ENCODE assay signal across 20 cellular contexts in genomic region chr18:62118324-62118723, GRCh38.
DNase-seq lines count a peak whose midpoint lies in the region; ATAC-seq and TF ChIP-seq lines count a peak whose summit lies in the region.
"Had no signal": no experiment of that assay in that cellular context is flagged by ENCODE, and none has a peak within 500 bp of the region (broad histone marks: within the 10 kb centered on the region; RNA-seq: fewer than 3 reads in every experiment).

No MANE protein-coding gene starts in this region.

- no peak for ATAC-seq in HG02840 (IDR thresholded peaks at IDR 0.05; ENCODE audit: low FRiP score, unreplicated experiment)
- ATAC-seq in left lobe of liver, result no peak
- ATAC-seq: activated CD8-positive, alpha-beta T cell treated with anti-CD3 and anti-CD28 coated beads, Interleukin-2, amount 10 ng/mL, durations not matched to agents 7 days and 5 days; activated naive CD4-positive, alpha-beta T cell treated with anti-CD3 and anti-CD28 coated beads, Interleukin-2, amount 50 U/mL, for 72 hours; gastrocnemius medialis; T-cell had no signal

- TF ChIP-seq CTCF in AG09319 (IDR thresholded peaks at IDR 0.05; ENCODE audit: low read depth, low read length) (no peak), HFFc6 (IDR thresholded peaks at IDR 0.05) (no peak)

- peaks cover 15% of the 10 kb centered on the region for H3K4me1 Mint-ChIP-seq in HFFc6 (ENCODE audit: low read depth)
- H3K4me1 Mint-ChIP-seq: central memory CD8-positive, alpha-beta T cell; T-cell had no signal

- no peaks in the 10 kb centered on the region for H3K27me3 Mint-ChIP-seq in HFFc6 (ENCODE audit: insufficient read depth)
- H3K27me3 Mint-ChIP-seq: central memory CD8-positive, alpha-beta T cell; T-cell had no signal

- H3K9me3 Mint-ChIP-seq in HFFc6, result peaks cover 11% of the 10 kb centered on the region
- H3K9me3 Mint-ChIP-seq: activated naive CD4-positive, alpha-beta T cell treated with anti-CD3 and anti-CD28 coated beads, Interleukin-2, amount 50 U/mL, for 72 hours; central memory CD8-positive, alpha-beta T cell; T-cell had no signal

- peaks cover 18% of the 10 kb centered on the region for H3K36me3 Mint-ChIP-seq in HFFc6 (ENCODE audit: low read depth)
- H3K36me3 Mint-ChIP-seq: activated naive CD4-positive, alpha-beta T cell treated with anti-CD3 and anti-CD28 coated beads, Interleukin-2, amount 50 U/mL, for 72 hours had no signal

- no peak overlapping the region for H3K27ac Mint-ChIP-seq in HFFc6
- H3K27ac Mint-ChIP-seq: activated CD8-positive, alpha-beta T cell treated with anti-CD3 and anti-CD28 coated beads, Interleukin-2, amount 10 ng/mL, durations not matched to agents 7 days and 5 days; activated naive CD4-positive, alpha-beta T cell treated with anti-CD3 and anti-CD28 coated beads, Interleukin-2, amount 50 U/mL, for 72 hours; T-cell had no signal

- DNase-seq in AG09319 (ENCODE audit: extremely low read depth, low read depth), result peak; percentile 50
- DNase-seq in HFFc6, result peak; percentile 45
- DNase-seq in brain pericyte (ENCODE audit: low read depth, low spot score), result peak; percentile 5
- DNase-seq in hepatic stellate cell (ENCODE audit: low spot score), result peak; percentile 12
- DNase-seq in pons (ENCODE audit: low spot score), result no peak
- no peak for DNase-seq in stimulated activated CD4-positive, alpha-beta T cell treated with anti-CD3 and anti-CD28 coated beads, Interleukin-4, amount 100 ng/mL, for 4 hours
- DNase-seq in left lobe of liver (ENCODE audit: low spot score), result no peak
- DNase-seq: activated CD8-positive, alpha-beta T cell treated with anti-CD3 and anti-CD28 coated beads, Interleukin-2, amount 10 ng/mL, durations not matched to agents 7 days and 5 days; activated T-cell treated with anti-CD3 and anti-CD28 coated beads, Interleukin-2, amount 50 U/mL, for 48 hours; AML-193; gastrocnemius medialis; GDM1; Kasumi-1; NCI-H1417 treated with DMSO at 0.1 percent for 48 hours; NK-92 treated with Interleukin-12 subunit alpha and Interleukin-12 subunit beta, amount 100 ng/mL, for 24 hours; ovary; T-cell had no signal

- no peak overlapping the region for H3K4me3 Mint-ChIP-seq in HFFc6
- H3K4me3 Mint-ChIP-seq: activated CD8-positive, alpha-beta T cell treated with anti-CD3 and anti-CD28 coated beads, Interleukin-2, amount 10 ng/mL, durations not matched to agents 7 days and 5 days; central memory CD8-positive, alpha-beta T cell; T-cell had no signal

Comparison
In these comparisons a context has a peak if more than half of its experiments do, and no peak if none do; other contexts are left out.
1. DNase-seq: peak in AG09319 (single experiment), HFFc6 (single experiment), brain pericyte (single experiment) and hepatic stellate cell (single experiment); none in pons (single experiment), stimulated activated CD4-positive, alpha-beta T cell treated with anti-CD3 and anti-CD28 coated beads, Interleukin-4, amount 100 ng/mL, for 4 hours (0 of 2) and left lobe of liver (single experiment).